ENCODE assay signal across 6 cellular contexts in genomic region chr16:7038475-7038874, GRCh38.
"Had no signal": no experiment of that assay in that cellular context is flagged by ENCODE, and none has a peak within 500 bp of the region (broad histone marks: within the 10 kb centered on the region; RNA-seq: fewer than 3 reads in every experiment).

No MANE protein-coding gene starts in this region.

- DNase-seq: GM23248, GOT3, H7, HFFc6, KBM-7 had no signal

- ATAC-seq: HCT116 had no signal
